ENCODE assay signal across 8 cellular contexts in the genomic region with DNA sequence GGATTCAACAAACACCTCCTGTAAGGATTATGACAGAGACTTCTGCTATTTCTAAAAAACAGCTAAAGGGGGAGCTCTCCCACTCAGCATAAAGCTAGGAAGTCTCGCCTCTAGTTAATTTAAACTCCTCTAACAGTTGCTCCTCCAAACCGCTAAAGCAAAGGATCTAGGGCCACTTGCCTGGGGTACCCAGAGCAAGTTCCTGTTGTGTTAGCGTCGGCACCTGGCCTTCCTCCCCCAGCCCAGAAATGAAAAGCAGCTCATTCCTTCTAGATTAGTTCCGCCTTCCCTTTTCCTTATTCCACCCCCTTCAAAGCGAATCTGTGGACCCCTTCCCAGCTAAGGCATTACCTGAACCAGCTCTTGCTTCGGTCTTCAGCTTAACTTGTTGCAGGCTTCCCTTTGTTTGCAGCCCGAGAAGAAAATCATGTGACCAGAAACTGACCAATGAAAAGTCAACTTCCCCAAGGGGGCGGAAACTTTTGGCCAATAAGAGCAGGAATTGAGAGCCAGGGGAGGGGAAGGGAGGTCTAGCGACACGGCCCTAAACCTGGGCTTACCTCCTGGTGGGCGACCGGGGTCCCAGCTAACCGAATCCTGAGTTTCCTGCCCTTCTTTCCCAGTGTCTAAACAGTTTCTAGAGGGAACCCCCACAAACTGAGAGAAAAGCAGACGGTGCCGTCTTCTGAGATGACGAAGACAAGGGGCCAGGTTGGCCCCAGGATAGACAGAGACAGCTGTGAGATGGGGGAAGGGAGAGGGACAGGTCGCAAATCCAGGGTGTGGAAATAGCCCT. TPM values are rescaled to one million over a fixed set of nuclear protein-coding genes. Genes with fewer than 3 reads are reported as not detected.
DNase-seq lines count a peak whose midpoint lies in the region; ATAC-seq and TF ChIP-seq lines count a peak whose summit lies in the region.

A gene with protein sequence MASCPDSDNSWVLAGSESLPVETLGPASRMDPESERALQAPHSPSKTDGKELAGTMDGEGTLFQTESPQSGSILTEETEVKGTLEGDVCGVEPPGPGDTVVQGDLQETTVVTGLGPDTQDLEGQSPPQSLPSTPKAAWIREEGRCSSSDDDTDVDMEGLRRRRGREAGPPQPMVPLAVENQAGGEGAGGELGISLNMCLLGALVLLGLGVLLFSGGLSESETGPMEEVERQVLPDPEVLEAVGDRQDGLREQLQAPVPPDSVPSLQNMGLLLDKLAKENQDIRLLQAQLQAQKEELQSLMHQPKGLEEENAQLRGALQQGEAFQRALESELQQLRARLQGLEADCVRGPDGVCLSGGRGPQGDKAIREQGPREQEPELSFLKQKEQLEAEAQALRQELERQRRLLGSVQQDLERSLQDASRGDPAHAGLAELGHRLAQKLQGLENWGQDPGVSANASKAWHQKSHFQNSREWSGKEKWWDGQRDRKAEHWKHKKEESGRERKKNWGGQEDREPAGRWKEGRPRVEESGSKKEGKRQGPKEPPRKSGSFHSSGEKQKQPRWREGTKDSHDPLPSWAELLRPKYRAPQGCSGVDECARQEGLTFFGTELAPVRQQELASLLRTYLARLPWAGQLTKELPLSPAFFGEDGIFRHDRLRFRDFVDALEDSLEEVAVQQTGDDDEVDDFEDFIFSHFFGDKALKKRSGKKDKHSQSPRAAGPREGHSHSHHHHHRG (minus strand): TSS at position 382 of the 796 bp plus-strand sequence. CDS start 2,378 bp downstream, outside the sequence.

- H3K27ac ChIP-seq in AG04450 (ENCODE audit: low read depth, low read length), result peak within 1 kb of the TSS; percentile 88

- H3K9me3 ChIP-seq in AG04450 (ENCODE audit: control insufficient read depth, insufficient read depth, low read length), result no peaks in the 10 kb centered on the region

- ATAC-seq in GM18909 (IDR thresholded peaks at IDR 0.05; ENCODE audit: poor library complexity, unreplicated experiment) (peak; percentile 69), HG03457 (IDR thresholded peaks at IDR 0.05; ENCODE audit: unreplicated experiment) (peak; percentile 34)

- TF ChIP-seq CTCF in AG04450 (IDR thresholded peaks at IDR 0.05; ENCODE audit: low read depth, low read length), result peak; percentile 52

- H3K27me3 ChIP-seq in AG04450 (ENCODE audit: control insufficient read depth, insufficient read depth, low read length), result no peaks in the 10 kb centered on the region

- DNase-seq in AG04450 (ENCODE audit: low read depth, low spot score) (no peak), NCI-H510A treated with DMSO at 0.1 percent for 48 hours (lab: John Stamatoyannopoulos, UW) (peak; percentile 95), cerebellum (ENCODE audit: low spot score) (peak; percentile 91), islet precursor cell (peak; percentile 96)
- peak; percentile 67 for DNase-seq in activated CD4-positive, alpha-beta T cell treated with anti-CD3 and anti-CD28 coated beads for 1 hour
- peak; percentile 49 to 68 for DNase-seq in stimulated activated CD4-positive, alpha-beta T cell treated with anti-CD3 and anti-CD28 coated beads, Interleukin-12 subunit alpha, Interleukin-12 subunit beta, amount 100 ng/mL, for 24 hours (ENCODE audit: low read depth in 2 of 2)

- POLR2A ChIA-PET in AG04450 (lab: Yijun Ruan, JAX), result interaction anchor here (0.5 to 5.5 kb wide), 9 partner anchors 15 to 1757 kb away, joined by 3 to 21 read pairs (median 5); partner anchors contain the start of genes KRTCAP2, PMVK and SHC1

- CTCF ChIA-PET in AG04450 (lab: Charles Lee), result interaction anchor here (0.7 to 3.8 kb wide), 18 partner anchors 11 to 396 kb away, joined by 3 to 28 read pairs (median 4); partner anchors contain the start of genes ADAM15, LENEP, PMVK and SHC1

- H3K4me3 ChIP-seq in AG04450 (ENCODE audit: low read depth, low read length), result peak within 1 kb of the TSS; percentile 84

RNA-seq across cellular contexts. Expression of the gene that starts here (rescaled TPM):
- 72.2 and 87.1 TPM in 2 replicates for polyA plus RNA-seq in AG04450 (2011; rRNA removed)
- 36.1 and 49.5 TPM in 2 replicates for polyA minus RNA-seq in AG04450 (2011; rRNA and poly(A)+ RNA removed)
- total RNA-seq in cerebellum, result 16.2 TPM
